1 cellular context compared by ENCODE assay signal in genomic region chr7:44846816-44847508, GRCh38.
TF ChIP-seq lines count a peak whose summit lies in the region.

No MANE protein-coding gene starts in this region.

TF ChIP-seq in IMR-90, 13 proteins besides CTCF, POLR2A, EP300 and RAD21:
- TF ChIP-seq ELK1 (IDR thresholded peaks at IDR 0.05; ENCODE audit: borderline replicate concordance, low read depth, low read length) (no peak), NFE2L2 (IDR thresholded peaks at IDR 0.05; ENCODE audit: low read depth, low read length) (no peak), RFX5 (IDR thresholded peaks at IDR 0.05; ENCODE audit: low read depth, low read length) (no peak), MAFK (IDR thresholded peaks at IDR 0.05; ENCODE audit: low read depth, low read length) (no peak), FOS (IDR thresholded peaks at IDR 0.05; ENCODE audit: low read depth, low read length) (no peak), BHLHE40 (IDR thresholded peaks at IDR 0.05; ENCODE audit: low read depth, low read length) (no peak), SMC3 (IDR thresholded peaks at IDR 0.05; ENCODE audit: low read depth, low read length) (no peak)
